In genomic region chr3:156580986-156581385, GRCh38 we compare ENCODE assay signal across 24 cellular contexts.
"Had no signal": no experiment of that assay in that cellular context is flagged by ENCODE, and none has a peak within 500 bp of the region (broad histone marks: within the 10 kb centered on the region; RNA-seq: fewer than 3 reads in every experiment).

No MANE protein-coding gene starts in this region.

- ATAC-seq: Right ventricle myocardium inferior, SK-N-SH treated with all-trans-retinoic acid at 6 μM for 48 hours had no signal

- H3K4me3 ChIP-seq: MG63, PC-9, Peyer's patch, SJCRH30 had no signal

- H3K36me3 ChIP-seq: MG63, Peyer's patch, SJCRH30 had no signal

- H3K27ac ChIP-seq: PC-9, Peyer's patch, SJCRH30 had no signal

- DNase-seq: Karpas-422, KG1, MG63, NCI-H1092, NCI-H1105 treated with DMSO at 0.1 percent for 48 hours, NCI-H1417 treated with DMSO at 0.1 percent for 48 hours, NCI-H146, NCI-H187, NCI-H2029, NCI-H2081 treated with DMSO at 0.1 percent for 48 hours, NCI-H2171, NCI-H226, NCI-H446, NCI-H510A, NCI-H524 treated with DMSO at 0.1 percent for 48 hours, NCI-H69, NCI-H774, OCI-M1, PC-9, Peyer's patch, SHP77 treated with DMSO at 0.1 percent for 48 hours, SJCRH30 had no signal

- H3K27me3 ChIP-seq: MG63, Peyer's patch, SJCRH30 had no signal

- H3K4me2 ChIP-seq: PC-9 had no signal

- H3K9me3 ChIP-seq: MG63, Peyer's patch, SJCRH30 had no signal

- H3K4me1 ChIP-seq: Peyer's patch, SJCRH30 had no signal
